In genomic region chr10:70239077-70239976, GRCh38 we compare ENCODE assay signal across 2 cellular contexts. TPM values are rescaled to one million over a fixed set of nuclear protein-coding genes. Genes with fewer than 3 reads are reported as not detected.
"Had no signal": no experiment of that assay in that cellular context is flagged by ENCODE, and none has a peak within 500 bp of the region (broad histone marks: within the 10 kb centered on the region; RNA-seq: fewer than 3 reads in every experiment).

No MANE protein-coding gene starts in this region.

RNA-seq across cellular contexts. Expression of gene NPFFR1, which starts 44.5 kb away (rescaled TPM):
- total RNA-seq: HT1080, IMR-90 had no signal
